Comparison of ENCODE assay signal across 9 cellular contexts in the genomic region with DNA sequence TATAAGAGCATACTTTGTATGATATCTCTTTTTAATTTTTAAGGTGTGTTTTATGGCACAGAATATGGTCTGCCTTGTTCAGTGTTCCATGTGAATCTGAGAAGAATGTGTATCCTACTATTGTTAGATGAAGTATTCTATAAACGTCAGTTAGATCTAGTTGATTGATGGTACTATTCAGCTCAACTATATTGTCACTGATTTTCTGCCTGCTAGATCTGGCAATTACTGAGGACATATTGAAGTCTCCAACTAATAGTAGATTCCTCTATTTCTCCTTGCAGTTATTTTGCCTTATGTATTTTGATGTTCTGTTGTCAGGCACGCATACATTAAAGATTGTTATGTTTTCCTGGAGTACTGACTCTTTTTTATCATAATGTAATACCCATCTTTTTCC. TPM values are rescaled to one million over a fixed set of nuclear protein-coding genes. Genes with fewer than 3 reads are reported as not detected.
"Had no signal": no experiment of that assay in that cellular context is flagged by ENCODE, and none has a peak within 500 bp of the region (broad histone marks: within the 10 kb centered on the region; RNA-seq: fewer than 3 reads in every experiment).

No MANE protein-coding gene starts in this region.

- FAIRE-seq: G401.6, GM12878, GM12891, GM12892, GM18507, GM19239 had no signal

- H3K4me3 ChIP-seq: GM12878 had no signal

- DNase-seq: GDM1, GF-D8 had no signal

- ATAC-seq: GM12878 had no signal

RNA-seq across cellular contexts. Expression of a gene that starts 39.8 kb away (rescaled TPM):
- total RNA-seq: G401, GM12878 had no signal
- polyA plus RNA-seq: GM12878 had no signal

RNA-seq across cellular contexts. Expression of a gene that starts 52.3 kb away (rescaled TPM):
- total RNA-seq: G401, GM12878 had no signal
- polyA plus RNA-seq: GM12878 had no signal
